ENCODE assay signal across 16 cellular contexts in the genomic region with DNA sequence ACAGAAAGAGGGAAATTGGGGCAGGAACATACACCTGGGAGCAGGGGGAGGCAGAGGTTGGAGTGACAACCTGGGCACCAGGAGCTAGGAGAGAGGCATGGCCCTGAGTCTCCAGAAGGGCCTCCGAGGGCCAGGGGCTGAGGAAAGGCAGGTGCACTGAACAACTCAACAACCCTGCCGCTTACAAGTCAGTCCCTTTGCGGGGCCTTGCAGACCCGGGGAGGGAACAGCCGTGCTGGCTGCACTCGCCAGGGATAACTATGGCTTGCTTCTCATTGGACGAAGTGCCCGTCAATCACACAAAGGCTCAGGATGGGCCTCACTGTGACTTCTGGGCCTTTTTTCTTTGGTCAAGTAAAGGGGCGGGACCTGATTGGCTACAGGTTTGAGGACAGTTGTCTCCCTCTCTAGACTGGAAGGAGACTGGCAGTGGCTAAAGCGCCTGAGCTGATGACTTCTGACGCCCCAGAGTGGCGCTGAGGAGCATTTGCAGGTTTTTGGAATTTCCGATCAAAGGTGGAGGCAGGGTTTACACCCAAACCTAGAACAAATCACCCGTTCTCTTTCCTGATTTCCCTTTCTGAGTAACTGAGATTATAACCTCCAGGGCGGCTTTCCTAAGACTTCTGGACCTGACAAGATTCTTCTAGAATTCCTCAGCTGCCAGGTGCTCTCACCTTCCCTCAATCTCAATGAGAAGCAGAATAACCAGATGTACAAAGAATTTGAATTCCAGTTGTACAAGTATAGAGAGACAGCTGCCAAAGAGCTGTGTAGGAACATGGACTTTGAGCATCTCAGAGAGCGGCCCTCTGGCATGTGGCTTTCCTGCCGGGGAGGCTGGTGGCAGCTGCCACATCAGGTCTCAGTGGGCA. TPM values are rescaled to one million over a fixed set of nuclear protein-coding genes. Genes with fewer than 3 reads are reported as not detected.
DNase-seq lines count a peak whose midpoint lies in the region; ATAC-seq, FAIRE-seq and TF ChIP-seq lines count a peak whose summit lies in the region.
"Had no signal": no experiment of that assay in that cellular context is flagged by ENCODE, and none has a peak within 500 bp of the region (broad histone marks: within the 10 kb centered on the region; RNA-seq: fewer than 3 reads in every experiment).

No MANE protein-coding gene starts in this region.

- H3K4me2 ChIP-seq in HepG2 (ENCODE audit: low read depth, low read length) = peak overlapping the region; percentile 95
- H3K4me2 ChIP-seq: KMS-11 had no signal

- H3K27ac ChIP-seq in breast epithelium (peak overlapping the region; percentile 12 to 38), HepG2 (ENCODE audit: extremely low read length, insufficient read depth, low read length) (peak overlapping the region; percentile 57)
- H3K27ac ChIP-seq: C4-2B, KMS-11, SJSA1 had no signal

- H3K79me2 ChIP-seq in HepG2 (ENCODE audit: insufficient read depth, low read length) = no peaks in the 10 kb centered on the region

- no peak overlapping the region for H3K4me3 ChIP-seq in GM12865 (ENCODE audit: low read depth, low read length)
- no peak overlapping the region for H3K4me3 ChIP-seq in breast epithelium
- H3K4me3 ChIP-seq in HepG2 (replicated peaks in 1 of 3; ENCODE audit: insufficient read depth in 1 of 3, low read depth in 2 of 3, low read length in 3 of 3) = peak overlapping the region; percentile 17 to 70 (median 32)
- H3K4me3 ChIP-seq: SJSA1 had no signal

- H3K27me3 ChIP-seq in breast epithelium = no peaks in the 10 kb centered on the region
- H3K27me3 ChIP-seq in HepG2 (ENCODE audit: control insufficient read depth in 1 of 2, insufficient read depth in 2 of 2, low read length in 2 of 2) = peaks cover 0 to 6% of the 10 kb centered on the region in 2 experiments; a peak in 1 of 5 replicates
- H3K27me3 ChIP-seq: SJSA1 had no signal

- H3K9me3 ChIP-seq in breast epithelium (no peaks in the 10 kb centered on the region), HepG2 (ENCODE audit: low read length) (no peaks in the 10 kb centered on the region)

- H3K36me3 ChIP-seq in breast epithelium (no peaks in the 10 kb centered on the region), HepG2 (replicated peaks in 1 of 2; ENCODE audit: control insufficient read depth in 1 of 2, insufficient read depth in 2 of 2, low read length in 2 of 2) (no peaks in the 10 kb centered on the region)
- H3K36me3 ChIP-seq: SJSA1 had no signal

- DNase-seq in GM12865 (ENCODE audit: low read depth) = peak; percentile 35
- DNase-seq in NCI-H69 (lab: John Stamatoyannopoulos, UW) = peak; percentile 36
- peak in 1 of 2 donors; percentile 71 for DNase-seq in breast epithelium (ENCODE audit: low spot score in 2 of 2)
- DNase-seq in HepG2 (ENCODE audit: low spot score) = peak; percentile 94
- no peak for DNase-seq in HK-2 (ENCODE audit: unreplicated experiment)
- DNase-seq in NCI-H526 treated with DMSO at 0.1 percent for 48 hours (lab: John Stamatoyannopoulos, UW) = no peak
- no peak for DNase-seq in cardiac septum (ENCODE audit: low spot score)
- DNase-seq: activated CD4-positive, alpha-beta T cell treated with anti-CD3 and anti-CD28 coated beads for 1 hour; activated gamma-delta T cell treated with Interleukin-2 at 50 U/mL for 16 hours; NCI-H226 had no signal

- TF ChIP-seq CTCF in GM12865 (IDR thresholded peaks at IDR 0.05; ENCODE audit: insufficient read depth, low read depth, low read length, missing control alignments) = no peak
- peak in 1 of 3 donors; percentile 29 for TF ChIP-seq CTCF in breast epithelium (IDR thresholded peaks at IDR 0.05)
- peak; percentile 71 for TF ChIP-seq CTCF in HepG2 (CRISPR knock-in tag; IDR thresholded peaks at IDR 0.05)

- in situ Hi-C loops in HepG2 (cut with HindIII; ENCODE audit: extremely low pct_ligation_motif_present, low pct_unique_long_range_greater_than_20kb) = no loop called here

- intact Hi-C loops in breast epithelium (cut with DNase I; ENCODE audit: low total_unique reads) = no loop called here
- intact Hi-C loops in HepG2 (cut with micrococcal nuclease; ENCODE audit: unreplicated experiment) = loop anchor here (5.0 kb wide), 1 partner anchor 56 kb away; no protein-coding TSS in a partner anchor
- intact Hi-C loops in cardiac septum (cut with DNase I) = no loop called here

- POLR2A ChIA-PET in HepG2 (lab: Yijun Ruan, JAX) = interaction anchor here (1.0 to 4.2 kb wide), 18 partner anchors 10 to 259 kb away, joined by 3 to 39 read pairs (median 5); a partner anchor contains a TSS

- peak; percentile 78 for FAIRE-seq in HepG2 (lab: Jason Lieb, UNC)

- peak; percentile 57 for TF ChIP-seq RAD21 in HepG2 (CRISPR knock-in tag; IDR thresholded peaks at IDR 0.05)

- H4K20me1 ChIP-seq in HepG2 (ENCODE audit: insufficient read depth, low read length) = no peaks in the 10 kb centered on the region

- no peaks in the 10 kb centered on the region for H3K4me1 ChIP-seq in breast epithelium
- H3K4me1 ChIP-seq in HepG2 (ENCODE audit: insufficient read depth, low read length) = peaks cover 34% of the 10 kb centered on the region
- H3K4me1 ChIP-seq: SJSA1 had no signal

- H3K9ac ChIP-seq in HepG2 (ENCODE audit: insufficient read depth, low read depth, low read length) = peak overlapping the region; percentile 49
- H3K9ac ChIP-seq: KMS-11 had no signal

- WGBS in HepG2 (ENCODE audit: low lambda C conversion rate) = 3% methylated on average over 12 of the region's 17 CpGs

- BruUV-seq in HepG2 (replicated peaks; lab: Mats Ljungman, UMichigan) = TSS peak; percentile 74

- ATAC-seq in HepG2 (peak; percentile 95), GM21825 (IDR thresholded peaks at IDR 0.05; ENCODE audit: unreplicated experiment) (no peak)

- TF ChIP-seq POLR2A in breast epithelium (IDR thresholded peaks at IDR 0.05) (no peak), HepG2 (IDR thresholded peaks at IDR 0.05; ENCODE audit: insufficient read depth in 1 of 2, low read depth in 2 of 2, low read length in 2 of 2) (no peak)

- TF ChIP-seq EP300 in HepG2 (IDR thresholded peaks at IDR 0.05; ENCODE audit: low read depth in 2 of 2, low read length in 2 of 2) (no peak), HepG2 (CRISPR knock-in tag; IDR thresholded peaks at IDR 0.05; ENCODE audit: borderline replicate concordance) (no peak)

- peak overlapping the region; percentile 59 for H2AFZ ChIP-seq in HepG2 (ENCODE audit: low read length)

- CTCF ChIA-PET in HepG2 (lab: Yijun Ruan, JAX; ENCODE audit: low intra/inter-chr PET ratio, low total read pairs) = interaction anchor here (1.2 kb wide), 1 partner anchor 153 kb away, joined by 3 read pairs; no protein-coding TSS in a partner anchor

RNA-seq across cellular contexts. Expression of a gene that starts 27.6 kb away (rescaled TPM):
- 10 to 100 TPM; 10.5 to 39.8 (median 12.0) TPM for total RNA-seq in breast epithelium
- total RNA-seq in HepG2 (2016; rRNA removed; fragmentation: Illumina TruSeq; extraction: Trizol) = 0.49 and 0.84 TPM in 2 replicates
- 0.35 and 0.51 TPM in 2 replicates for total RNA-seq in HepG2 (2016; cell fraction: cytosol; rRNA removed; fragmentation: Illumina TruSeq; extraction: Trizol; ENCODE audit: low read depth)
- 0.13 and 0.39 TPM in 2 replicates for total RNA-seq in HepG2 (2016; cell fraction: insoluble cytoplasmic fraction; rRNA removed; fragmentation: Illumina TruSeq; extraction: Trizol)
- total RNA-seq in HepG2 (2016; cell fraction: membrane; rRNA removed; fragmentation: Illumina TruSeq; extraction: Trizol) = 0.77 and 0.79 TPM in 2 replicates
- 0.68 and 0.97 TPM in 2 replicates for total RNA-seq in HepG2 (2016; cell fraction: nucleus; rRNA removed; fragmentation: Illumina TruSeq; extraction: Trizol)
- polyA plus RNA-seq in HepG2 (2011; rRNA removed) = 0.12 and 0.30 TPM in 2 replicates
- 0.24 and 0.50 TPM in 2 replicates for polyA plus RNA-seq in HepG2 (2011; cell fraction: cytosol; rRNA removed)
- 0.43 TPM in 2 replicates for polyA plus RNA-seq in HepG2 (2011; cell fraction: nucleus; rRNA removed)
- 0.16 TPM in 1 of 2 replicates, not detected in the other for polyA plus RNA-seq in HepG2 (2012)
- 0.34 and 0.45 TPM in 2 replicates for polyA plus RNA-seq in HepG2 (2016; cell fraction: cytosol; fragmentation: Illumina TruSeq; extraction: Trizol; ENCODE audit: low read depth)
- 0.56 and 0.64 TPM in 2 replicates for polyA plus RNA-seq in HepG2 (2016; cell fraction: insoluble cytoplasmic fraction; fragmentation: Illumina TruSeq; extraction: Trizol; ENCODE audit: low read depth)
- polyA plus RNA-seq in HepG2 (2016; cell fraction: membrane; fragmentation: Illumina TruSeq; extraction: Trizol; ENCODE audit: low read depth) = 0.62 and 0.69 TPM in 2 replicates
- polyA plus RNA-seq in HepG2 (2016; cell fraction: nucleus; fragmentation: Illumina TruSeq; extraction: Trizol; ENCODE audit: insufficient read depth, low read depth) = 1.0 and 1.6 TPM in 2 replicates
- 0.34 and 1.1 TPM in 2 replicates for polyA minus RNA-seq in HepG2 (2011; rRNA and poly(A)+ RNA removed; ENCODE audit: low replicate concordance)
- polyA minus RNA-seq in HepG2 (2011; cell fraction: cytosol; rRNA and poly(A)+ RNA removed) = not detected in 2 replicates
- not detected in 2 replicates for polyA minus RNA-seq in HepG2 (2011; cell fraction: nucleus; rRNA and poly(A)+ RNA removed)
- 6.2 TPM for total RNA-seq in cardiac septum

RNA-seq across cellular contexts. Expression of a gene that starts 30.3 kb away (rescaled TPM):
- total RNA-seq in breast epithelium = 1 to 10 TPM; 1.3 to 1.6 (median 1.3) TPM
- not detected in 2 replicates for total RNA-seq in HepG2 (2016; rRNA removed; fragmentation: Illumina TruSeq; extraction: Trizol)
- not detected in 2 replicates for total RNA-seq in HepG2 (2016; cell fraction: cytosol; rRNA removed; fragmentation: Illumina TruSeq; extraction: Trizol; ENCODE audit: low read depth)
- not detected in 2 replicates for total RNA-seq in HepG2 (2016; cell fraction: insoluble cytoplasmic fraction; rRNA removed; fragmentation: Illumina TruSeq; extraction: Trizol)
- total RNA-seq in HepG2 (2016; cell fraction: membrane; rRNA removed; fragmentation: Illumina TruSeq; extraction: Trizol) = not detected in 2 replicates
- not detected in 2 replicates for total RNA-seq in HepG2 (2016; cell fraction: nucleus; rRNA removed; fragmentation: Illumina TruSeq; extraction: Trizol)
- not detected in 2 replicates for polyA plus RNA-seq in HepG2 (2011; rRNA removed)
- not detected in 2 replicates for polyA plus RNA-seq in HepG2 (2011; cell fraction: cytosol; rRNA removed)
- polyA plus RNA-seq in HepG2 (2011; cell fraction: nucleus; rRNA removed) = not detected in 2 replicates
- not detected in 2 replicates for polyA plus RNA-seq in HepG2 (2012)
- not detected in 2 replicates for polyA plus RNA-seq in HepG2 (2016; cell fraction: cytosol; fragmentation: Illumina TruSeq; extraction: Trizol; ENCODE audit: low read depth)
- not detected in 2 replicates for polyA plus RNA-seq in HepG2 (2016; cell fraction: insoluble cytoplasmic fraction; fragmentation: Illumina TruSeq; extraction: Trizol; ENCODE audit: low read depth)
- polyA plus RNA-seq in HepG2 (2016; cell fraction: membrane; fragmentation: Illumina TruSeq; extraction: Trizol; ENCODE audit: low read depth) = not detected in 2 replicates
- polyA plus RNA-seq in HepG2 (2016; cell fraction: nucleus; fragmentation: Illumina TruSeq; extraction: Trizol; ENCODE audit: insufficient read depth, low read depth) = not detected in 2 replicates
- 0.36 and 9.8 TPM in 2 replicates for polyA minus RNA-seq in HepG2 (2011; rRNA and poly(A)+ RNA removed; ENCODE audit: low replicate concordance)
- polyA minus RNA-seq in HepG2 (2011; cell fraction: cytosol; rRNA and poly(A)+ RNA removed) = not detected in 2 replicates
- polyA minus RNA-seq in HepG2 (2011; cell fraction: nucleus; rRNA and poly(A)+ RNA removed) = not detected in 2 replicates
- 1.9 TPM for total RNA-seq in cardiac septum
- total RNA-seq: fibroblast of lung, osteocyte, SJSA1 had no signal
- polyA plus RNA-seq: fibroblast of lung had no signal

Comparison
In these comparisons a context has a peak if more than half of its experiments do, and no peak if none do; other contexts are left out.
1. DNase-seq: peak in GM12865 (single experiment), NCI-H69 (single experiment) and HepG2 (single experiment); none in HK-2 (single experiment), NCI-H526 treated with DMSO at 0.1 percent for 48 hours (single experiment) and cardiac septum (single experiment).
2. H3K4me3 ChIP-seq: peak in HepG2 (3 of 3); none in GM12865 (single experiment) and breast epithelium (0 of 3).